ENCODE assay signal across 17 cellular contexts in the genomic region with DNA sequence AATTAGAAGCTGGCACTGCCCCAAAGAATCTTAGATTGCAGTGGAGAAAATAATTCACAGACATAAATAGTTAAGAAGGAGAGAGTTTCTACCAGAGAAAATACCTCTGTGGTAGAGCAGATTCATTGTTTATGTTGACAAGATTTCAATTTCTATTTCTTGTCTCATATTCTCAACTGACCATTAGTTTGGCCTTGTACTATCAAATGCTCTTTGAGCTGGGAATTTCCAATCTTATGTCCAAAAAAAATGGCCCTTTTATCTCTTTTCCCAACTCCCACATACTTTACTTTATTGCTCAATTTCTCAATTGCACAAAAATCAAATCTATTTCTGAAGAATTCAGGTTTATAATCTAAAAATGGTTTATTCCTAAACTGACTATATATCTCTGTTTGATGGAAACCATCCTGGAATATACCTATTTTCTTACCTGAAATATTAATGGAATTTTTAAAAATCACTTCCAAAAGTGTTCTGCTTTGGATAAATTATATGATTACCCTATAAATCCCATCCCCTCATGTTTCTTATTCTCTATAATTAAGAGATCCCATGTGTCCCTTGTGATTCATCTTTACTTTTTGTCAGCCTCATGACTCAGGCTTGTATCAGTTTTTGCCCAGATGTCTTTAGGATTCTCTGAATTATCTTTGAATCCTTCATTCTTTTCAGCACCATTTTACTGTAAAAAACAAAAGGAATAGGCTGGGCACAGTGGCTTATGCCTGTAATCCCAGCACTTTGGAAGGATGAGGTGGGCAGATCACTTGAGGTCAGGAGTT.
A peak's percentile ranks its signal among the peaks of the same experiment; 100 is the strongest.
DNase-seq lines count a peak whose midpoint lies in the region; ATAC-seq and TF ChIP-seq lines count a peak whose summit lies in the region.
"Had no signal": no experiment of that assay in that cellular context is flagged by ENCODE, and none has a peak within 500 bp of the region (broad histone marks: within the 10 kb centered on the region; RNA-seq: fewer than 3 reads in every experiment).

No MANE protein-coding gene starts in this region.

- CTCF ChIA-PET in IMR-90 (lab: Yijun Ruan, JAX) (no interaction called here), mammary epithelial cell (lab: Charles Lee; ENCODE audit: low non-redundant PET) (no interaction called here)

- dilution Hi-C loops in IMR-90 (cut with HindIII; ENCODE audit: low sequenced_read_pairs, unreplicated experiment) (no loop called here), mammary epithelial cell (cut with HindIII; ENCODE audit: low sequenced_read_pairs) (no loop called here)

- H2BK120ac ChIP-seq in IMR-90 (ENCODE audit: low read depth, low read length) (peak overlapping the region; percentile 89; the same call in 1 of the 2 replicates), mesenchymal stem cell (ENCODE audit: low read depth, low read length) (no peak overlapping the region)

- H3K14ac ChIP-seq in IMR-90 (replicated peaks; ENCODE audit: low read depth, low read length): peak overlapping the region; percentile 64
- H3K14ac ChIP-seq in mesenchymal stem cell (ENCODE audit: low read length in 2 of 2): no peak overlapping the region

- POLR2A ChIA-PET in IMR-90 (lab: Charles Lee; ENCODE audit: unreplicated experiment): no interaction called here

- H3K79me1 ChIP-seq in IMR-90 (ENCODE audit: low read depth in 1 of 2, low read length in 2 of 2): no peaks in the 10 kb centered on the region
- H3K79me1 ChIP-seq in mesenchymal stem cell (replicated peaks; ENCODE audit: low read length, poor library complexity, severe bottlenecking): no peaks in the 10 kb centered on the region

- H3K4me2 ChIP-seq in IMR-90 (ENCODE audit: low read depth, low read length) (no peak overlapping the region; the same call in 1 of the 2 replicates), mammary epithelial cell (ENCODE audit: insufficient read depth, low read depth, low read length) (no peak overlapping the region), mesenchymal stem cell (ENCODE audit: low read length, poor library complexity, severe bottlenecking) (no peak overlapping the region), MM.1S (ENCODE audit: low read depth, low read length) (no peak overlapping the region)
- H3K4me2 ChIP-seq: BLaER1, PC-9 had no signal

- H3K27ac ChIP-seq in IMR-90 (ENCODE audit: insufficient read depth, low read length): peak overlapping the region; percentile 49; the same call in 1 of the 2 replicates
- no peak overlapping the region for H3K27ac ChIP-seq in mammary epithelial cell (ENCODE audit: insufficient read depth, low read depth, low read length)
- H3K27ac ChIP-seq in mesenchymal stem cell (ENCODE audit: low read length, poor library complexity, severe bottlenecking): no peak overlapping the region
- H3K27ac ChIP-seq in MM.1S (ENCODE audit: low read length): no peak overlapping the region
- H3K27ac ChIP-seq in left ventricle myocardium inferior (replicated peaks): no peak overlapping the region
- H3K27ac ChIP-seq: BLaER1, heart left ventricle, PC-9 had no signal

- ATAC-seq in IMR-90 (ENCODE audit: low read depth) (peak; percentile 38; the same call in 1 of the 2 replicates), GM19452 (IDR thresholded peaks at IDR 0.05; ENCODE audit: unreplicated experiment) (no peak)
- ATAC-seq in activated CD4-positive, CD25-positive, alpha-beta regulatory T cell treated with anti-CD3 and anti-CD28 coated beads, Interleukin-2, amount 50 U/mL, for 24 hours: no peak
- ATAC-seq: activated T-cell treated with anti-CD3 and anti-CD28 coated beads, Interleukin-2, amount 50 U/mL, for 4 hours; HCT116; heart left ventricle; HepG2 had no signal

- H2BK15ac ChIP-seq in IMR-90 (ENCODE audit: low read depth, low read length) (peak overlapping the region; percentile 61; the same call in 1 of the 3 replicates), mesenchymal stem cell (ENCODE audit: low read depth, poor library complexity, severe bottlenecking) (no peak overlapping the region)

- H3K36me3 ChIP-seq in IMR-90 (ENCODE audit: control insufficient read depth, insufficient read depth, low read length): no peaks in the 10 kb centered on the region
- H3K36me3 ChIP-seq in mammary epithelial cell (ENCODE audit: insufficient read depth, low read length): no peaks in the 10 kb centered on the region
- no peaks in the 10 kb centered on the region for H3K36me3 ChIP-seq in mesenchymal stem cell (ENCODE audit: control insufficient read depth in 1 of 2, insufficient read depth in 2 of 2, low read depth in 1 of 2, low read length in 2 of 2)
- H3K36me3 ChIP-seq in MM.1S (replicated peaks; ENCODE audit: insufficient read depth, low read length): no peaks in the 10 kb centered on the region
- H3K36me3 ChIP-seq in left ventricle myocardium inferior: no peaks in the 10 kb centered on the region
- H3K36me3 ChIP-seq: BLaER1, heart left ventricle had no signal

- H4K20me1 ChIP-seq in IMR-90 (ENCODE audit: insufficient read depth, low read length): no peaks in the 10 kb centered on the region
- no peaks in the 10 kb centered on the region for H4K20me1 ChIP-seq in mammary epithelial cell (ENCODE audit: insufficient read depth, low read length)
- H4K20me1 ChIP-seq in MM.1S (ENCODE audit: insufficient read depth, low read length): no peaks in the 10 kb centered on the region
- H4K20me1 ChIP-seq: BLaER1 had no signal

- no peak for TF ChIP-seq POLR2A in IMR-90 (IDR thresholded peaks at IDR 0.05; ENCODE audit: low read depth, low read length)

- 0 out of 2 replicates have a peak, but pooled peaks cover 5% of the 10 kb centered on the region for H3K9me1 ChIP-seq in IMR-90 (ENCODE audit: insufficient read depth, low read length)

- H4K91ac ChIP-seq in IMR-90 (ENCODE audit: insufficient read depth, low read depth, low read length) (0 out of 2 replicates have a peak overlapping the region, but pooled peaks have one; percentile 43), mesenchymal stem cell (ENCODE audit: low read length) (no peak overlapping the region)

- H3K4ac ChIP-seq in IMR-90 (ENCODE audit: low read depth, low read length) (peak overlapping the region; percentile 82), mesenchymal stem cell (ENCODE audit: low read depth in 1 of 2, low read length in 2 of 2) (no peak overlapping the region)

- peak overlapping the region; percentile 72; the same call in 1 of the 2 replicates for H3K18ac ChIP-seq in IMR-90 (ENCODE audit: low read depth, low read length)
- no peak overlapping the region for H3K18ac ChIP-seq in mesenchymal stem cell (ENCODE audit: low read depth in 1 of 2, low read length in 2 of 2)

- no peaks in the 10 kb centered on the region for H3F3A ChIP-seq in MM.1S (ENCODE audit: insufficient read depth, low read length)

- H3K79me2 ChIP-seq in mammary epithelial cell (ENCODE audit: insufficient read depth, low read length): no peaks in the 10 kb centered on the region
- no peaks in the 10 kb centered on the region for H3K79me2 ChIP-seq in MM.1S (ENCODE audit: low read length)

- H3K4me3 ChIP-seq in IMR-90 (ENCODE audit: insufficient read depth, low read depth, low read length) (no peak overlapping the region), mammary epithelial cell (replicated peaks in 1 of 3; ENCODE audit: insufficient read depth in 1 of 3, low read depth in 2 of 3, low read length in 3 of 3) (no peak overlapping the region), mesenchymal stem cell (ENCODE audit: insufficient read depth in 1 of 2, low read depth in 1 of 2, low read length in 2 of 2) (no peak overlapping the region), MM.1S (ENCODE audit: low read length) (no peak overlapping the region), left ventricle myocardium inferior (no peak overlapping the region)
- H3K4me3 ChIP-seq: BLaER1, heart left ventricle, PC-9 had no signal

- peak overlapping the region in 1 of 2 experiments; percentile 35; a peak in 2 of 4 replicates for H4K8ac ChIP-seq in IMR-90 (ENCODE audit: low read depth in 2 of 2, low read length in 2 of 2)
- H4K8ac ChIP-seq in mesenchymal stem cell (ENCODE audit: low read length): no peak overlapping the region

- no peak for TF ChIP-seq RAD21 in IMR-90 (IDR thresholded peaks at IDR 0.05; ENCODE audit: low read length)

- H2BK12ac ChIP-seq in mesenchymal stem cell (ENCODE audit: low read length in 2 of 2): no peak overlapping the region

- H3K56ac ChIP-seq in IMR-90 (ENCODE audit: extremely low read depth, insufficient read depth, low read length): no peak overlapping the region

- peak overlapping the region; percentile 90 for H2AK5ac ChIP-seq in IMR-90 (ENCODE audit: low read depth, low read length)
- no peak overlapping the region for H2AK5ac ChIP-seq in mesenchymal stem cell (ENCODE audit: low read length, severe bottlenecking)

- in situ Hi-C loops in IMR-90 (cut with MboI; ENCODE audit: low sequenced_read_pairs) (no loop called here), mammary epithelial cell (cut with MboI; ENCODE audit: low sequenced_read_pairs in 2 of 2) (no loop called here)

- peak overlapping the region; percentile 57; the same call in 1 of the 2 replicates for H4K5ac ChIP-seq in IMR-90 (ENCODE audit: low read depth, low read length)

- H2AFZ ChIP-seq in IMR-90 (replicated peaks; ENCODE audit: low read length, poor library complexity) (no peak overlapping the region), mammary epithelial cell (ENCODE audit: low read depth, low read length) (no peak overlapping the region), mesenchymal stem cell (ENCODE audit: low read depth, low read length) (no peak overlapping the region), MM.1S (ENCODE audit: low read length) (no peak overlapping the region)
- H2AFZ ChIP-seq: PC-9 had no signal

- H2BK20ac ChIP-seq in IMR-90 (ENCODE audit: low read depth, low read length): peak overlapping the region; percentile 77; the same call in 1 of the 2 replicates

- no peak overlapping the region for H3K23ac ChIP-seq in IMR-90 (ENCODE audit: low read depth, low read length)
- no peak overlapping the region for H3K23ac ChIP-seq in mesenchymal stem cell (ENCODE audit: low read length in 2 of 2)

- no peaks in the 10 kb centered on the region for H3K9me3 ChIP-seq in IMR-90 (ENCODE audit: control insufficient read depth, insufficient read depth, low read length)
- no peaks in the 10 kb centered on the region for H3K9me3 ChIP-seq in mammary epithelial cell (replicated peaks; ENCODE audit: insufficient read depth, low read length)
- no peaks in the 10 kb centered on the region for H3K9me3 ChIP-seq in mesenchymal stem cell (ENCODE audit: control insufficient read depth, low read length)
- no peaks in the 10 kb centered on the region for H3K9me3 ChIP-seq in MM.1S (replicated peaks; ENCODE audit: insufficient read depth, low read length)
- H3K9me3 ChIP-seq in left ventricle myocardium inferior (replicated peaks): no peaks in the 10 kb centered on the region
- H3K9me3 ChIP-seq: BLaER1, heart left ventricle had no signal

- TF ChIP-seq CTCF in AG09319 (IDR thresholded peaks at IDR 0.05; ENCODE audit: low read depth, low read length) (no peak), IMR-90 (conservative IDR thresholded peaks at IDR 0.05; ENCODE audit: low read depth, low read length) (no peak), mammary epithelial cell (conservative IDR thresholded peaks at IDR 0.05 in 1 of 2, IDR thresholded peaks at IDR 0.05 in 1 of 2; ENCODE audit: extremely low read depth in 1 of 2, insufficient read depth in 1 of 2, low read depth in 1 of 2, low read length in 2 of 2) (no peak), MM.1S (IDR thresholded peaks at IDR 0.05; ENCODE audit: low read length) (no peak), left ventricle myocardium inferior (IDR thresholded peaks at IDR 0.05; ENCODE audit: borderline replicate concordance) (no peak)

- DNase-seq in AG09319 (ENCODE audit: extremely low read depth, low read depth) (peak; percentile 41), IMR-90 (peak; percentile 81), mammary epithelial cell (peak; percentile 47), mesenchymal stem cell (no peak), MM.1S (no peak), left ventricle myocardium inferior (no peak)
- DNase-seq: activated CD4-positive, alpha-beta T cell treated with anti-CD3 and anti-CD28 coated beads, Interleukin-2, amount 50 U/mL, for 48 hours; activated T-cell treated with anti-CD3 and anti-CD28 coated beads, Interleukin-2, amount 50 U/mL, for 4 hours; heart left ventricle; islet precursor cell; NCI-H2081 treated with DMSO at 0.1 percent for 48 hours had no signal

- H3K9me2 ChIP-seq in MM.1S (replicated peaks; ENCODE audit: insufficient read depth, low read length): no peaks in the 10 kb centered on the region

- H2BK5ac ChIP-seq in IMR-90 (ENCODE audit: low read depth, low read length, poor library complexity, severe bottlenecking) (peak overlapping the region; percentile 88), mesenchymal stem cell (ENCODE audit: low read depth, low read length, poor library complexity, severe bottlenecking) (no peak overlapping the region)

- BruUV-seq in IMR-90 (replicated peaks; lab: Mats Ljungman, UMichigan) (no TSS peak), mammary epithelial cell (replicated peaks; lab: Mats Ljungman, UMichigan) (no TSS peak)

- peaks cover 11% of the 10 kb centered on the region for H3K4me1 ChIP-seq in IMR-90 (ENCODE audit: control insufficient read depth, insufficient read depth, low read length)
- peaks cover 20% of the 10 kb centered on the region for H3K4me1 ChIP-seq in mammary epithelial cell (ENCODE audit: insufficient read depth, low read length)
- no peaks in the 10 kb centered on the region for H3K4me1 ChIP-seq in mesenchymal stem cell (ENCODE audit: control insufficient read depth, insufficient read depth, low read depth, low read length)
- H3K4me1 ChIP-seq in MM.1S (ENCODE audit: low read length): no peaks in the 10 kb centered on the region
- no peaks in the 10 kb centered on the region for H3K4me1 ChIP-seq in left ventricle myocardium inferior
- H3K4me1 ChIP-seq: BLaER1 had no signal

- no peak overlapping the region for H2AK9ac ChIP-seq in IMR-90 (replicated peaks; ENCODE audit: low read depth, low read length, poor library complexity)

- intact Hi-C loops in IMR-90 (cut with micrococcal nuclease): no loop called here
- intact Hi-C loops in mammary epithelial cell (cut with micrococcal nuclease): loop anchor here (2.0 to 10.0 kb wide), 2 partner anchors 128 to 804 kb away; a partner anchor contains a TSS
- intact Hi-C loops in left ventricle myocardium inferior (cut with micrococcal nuclease): no loop called here

- H3K9ac ChIP-seq in IMR-90 (ENCODE audit: low read depth, low read length) (no peak overlapping the region), mammary epithelial cell (ENCODE audit: insufficient read depth, low read length) (no peak overlapping the region), mesenchymal stem cell (ENCODE audit: low read length) (peak overlapping the region; percentile 27), MM.1S (ENCODE audit: low read length) (no peak overlapping the region)
- H3K9ac ChIP-seq: BLaER1 had no signal

- no peaks in the 10 kb centered on the region for H3K27me3 ChIP-seq in IMR-90 (ENCODE audit: control insufficient read depth, insufficient read depth, low read length)
- H3K27me3 ChIP-seq in mammary epithelial cell (ENCODE audit: insufficient read depth, low read length): no peaks in the 10 kb centered on the region
- no peaks in the 10 kb centered on the region for H3K27me3 ChIP-seq in mesenchymal stem cell (ENCODE audit: control insufficient read depth in 1 of 2, insufficient read depth in 1 of 2, low read length in 2 of 2)
- H3K27me3 ChIP-seq in MM.1S (replicated peaks; ENCODE audit: insufficient read depth, low read length): no peaks in the 10 kb centered on the region
- H3K27me3 ChIP-seq in left ventricle myocardium inferior (ENCODE audit: low read depth): no peaks in the 10 kb centered on the region
- H3K27me3 ChIP-seq: BLaER1, heart left ventricle had no signal

Comparison
In these comparisons a context has a peak if more than half of its experiments do, and no peak if none do; other contexts are left out.
1. DNase-seq: peak in AG09319 (single experiment), IMR-90 (single experiment) and mammary epithelial cell (single experiment); none in mesenchymal stem cell (single experiment), MM.1S (single experiment) and left ventricle myocardium inferior (single experiment).